In genomic region chr14:92651793-92652382, GRCh38 we compare ENCODE assay signal across 2 cellular contexts.
TF ChIP-seq lines count a peak whose summit lies in the region.

No MANE protein-coding gene starts in this region.

TF ChIP-seq in liver, 16 proteins besides CTCF, POLR2A, EP300 and RAD21 (continued from another document):
- TF ChIP-seq, protein P1, sequence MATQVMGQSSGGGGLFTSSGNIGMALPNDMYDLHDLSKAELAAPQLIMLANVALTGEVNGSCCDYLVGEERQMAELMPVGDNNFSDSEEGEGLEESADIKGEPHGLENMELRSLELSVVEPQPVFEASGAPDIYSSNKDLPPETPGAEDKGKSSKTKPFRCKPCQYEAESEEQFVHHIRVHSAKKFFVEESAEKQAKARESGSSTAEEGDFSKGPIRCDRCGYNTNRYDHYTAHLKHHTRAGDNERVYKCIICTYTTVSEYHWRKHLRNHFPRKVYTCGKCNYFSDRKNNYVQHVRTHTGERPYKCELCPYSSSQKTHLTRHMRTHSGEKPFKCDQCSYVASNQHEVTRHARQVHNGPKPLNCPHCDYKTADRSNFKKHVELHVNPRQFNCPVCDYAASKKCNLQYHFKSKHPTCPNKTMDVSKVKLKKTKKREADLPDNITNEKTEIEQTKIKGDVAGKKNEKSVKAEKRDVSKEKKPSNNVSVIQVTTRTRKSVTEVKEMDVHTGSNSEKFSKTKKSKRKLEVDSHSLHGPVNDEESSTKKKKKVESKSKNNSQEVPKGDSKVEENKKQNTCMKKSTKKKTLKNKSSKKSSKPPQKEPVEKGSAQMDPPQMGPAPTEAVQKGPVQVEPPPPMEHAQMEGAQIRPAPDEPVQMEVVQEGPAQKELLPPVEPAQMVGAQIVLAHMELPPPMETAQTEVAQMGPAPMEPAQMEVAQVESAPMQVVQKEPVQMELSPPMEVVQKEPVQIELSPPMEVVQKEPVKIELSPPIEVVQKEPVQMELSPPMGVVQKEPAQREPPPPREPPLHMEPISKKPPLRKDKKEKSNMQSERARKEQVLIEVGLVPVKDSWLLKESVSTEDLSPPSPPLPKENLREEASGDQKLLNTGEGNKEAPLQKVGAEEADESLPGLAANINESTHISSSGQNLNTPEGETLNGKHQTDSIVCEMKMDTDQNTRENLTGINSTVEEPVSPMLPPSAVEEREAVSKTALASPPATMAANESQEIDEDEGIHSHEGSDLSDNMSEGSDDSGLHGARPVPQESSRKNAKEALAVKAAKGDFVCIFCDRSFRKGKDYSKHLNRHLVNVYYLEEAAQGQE (IDR thresholded peaks at IDR 0.05), result no peak
- no peak for TF ChIP-seq SP1 (IDR thresholded peaks at IDR 0.05)
- TF ChIP-seq EGR1 (IDR thresholded peaks at IDR 0.05; ENCODE audit: low read depth in 2 of 2), result no peak
- TF ChIP-seq HNF4G (IDR thresholded peaks at IDR 0.05), result no peak
- no peak for TF ChIP-seq NR2F2 (IDR thresholded peaks at IDR 0.05)

TF ChIP-seq in WTC11, 78 proteins besides CTCF, POLR2A, EP300 and RAD21 (continued from another document):
- TF ChIP-seq ATF2 (CRISPR knock-in tag; IDR thresholded peaks at IDR 0.05; ENCODE audit: borderline replicate concordance, low read depth), result no peak
- TF ChIP-seq, protein P2, sequence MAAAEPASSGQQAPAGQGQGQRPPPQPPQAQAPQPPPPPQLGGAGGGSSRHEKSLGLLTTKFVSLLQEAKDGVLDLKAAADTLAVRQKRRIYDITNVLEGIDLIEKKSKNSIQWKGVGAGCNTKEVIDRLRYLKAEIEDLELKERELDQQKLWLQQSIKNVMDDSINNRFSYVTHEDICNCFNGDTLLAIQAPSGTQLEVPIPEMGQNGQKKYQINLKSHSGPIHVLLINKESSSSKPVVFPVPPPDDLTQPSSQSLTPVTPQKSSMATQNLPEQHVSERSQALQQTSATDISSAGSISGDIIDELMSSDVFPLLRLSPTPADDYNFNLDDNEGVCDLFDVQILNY (CRISPR knock-in tag; IDR thresholded peaks at IDR 0.05), result no peak
- TF ChIP-seq FOXP1 (CRISPR knock-in tag; IDR thresholded peaks at IDR 0.05; ENCODE audit: borderline replicate concordance), result no peak
- TF ChIP-seq NR1H2 (CRISPR knock-in tag; IDR thresholded peaks at IDR 0.05), result no peak
